Comparison of ENCODE assay signal across 24 cellular contexts in genomic region chr12:2753536-2753935, GRCh38.
"Had no signal": no experiment of that assay in that cellular context is flagged by ENCODE, and none has a peak within 500 bp of the region (broad histone marks: within the 10 kb centered on the region; RNA-seq: fewer than 3 reads in every experiment).

No MANE protein-coding gene starts in this region.

- H3K4me1 ChIP-seq: Peyer's patch, SJCRH30 had no signal

- H3K4me3 Mint-ChIP-seq: activated CD8-positive, alpha-beta T cell treated with anti-CD3 and anti-CD28 coated beads for 36 hours; activated naive CD8-positive, alpha-beta T cell treated with anti-CD3 and anti-CD28 coated beads, Interleukin-2, amount 50 U/mL, for 24 hours; activated T-cell treated with anti-CD3 and anti-CD28 coated beads, Interleukin-2, amount 50 U/mL, for 24 hours; activated T-helper 1 cell treated with anti-CD3 and anti-CD28 coated beads, Interleukin-12 subunit alpha, Interleukin-12 subunit beta, Interleukin-2, Interleukin-4 antibody, amounts not matched to agents 30 ng/mL and 10 ng/mL and 1 ng/mL, durations not matched to agents 14 hours and 24 hours and 36 hours; brain; central memory CD8-positive, alpha-beta T cell; T-helper 1 cell treated with Interleukin-12 subunit alpha and Interleukin-12 subunit beta and Interleukin-4 antibody, amounts not matched to agents 30 μg/mL and 1 μg/mL, for 36 hours had no signal

- H3K36me3 ChIP-seq: Peyer's patch, SJCRH30 had no signal

- H3K27ac ChIP-seq: Peyer's patch, RWPE1, SJCRH30 had no signal

- H3K4me1 Mint-ChIP-seq: activated naive CD8-positive, alpha-beta T cell treated with anti-CD3 and anti-CD28 coated beads, Interleukin-2, amount 50 U/mL, for 24 hours; brain had no signal

- H3K36me3 Mint-ChIP-seq: brain had no signal

- H3K4me3 ChIP-seq: Peyer's patch, SJCRH30 had no signal

- H3K27ac Mint-ChIP-seq: activated CD8-positive, alpha-beta T cell treated with anti-CD3 and anti-CD28 coated beads for 36 hours; activated naive CD4-positive, alpha-beta T cell treated with anti-CD3 and anti-CD28 coated beads, Interleukin-2, amount 50 U/mL, for 72 hours; activated naive CD8-positive, alpha-beta T cell treated with anti-CD3 and anti-CD28 coated beads, Interleukin-2, amount 50 U/mL, for 24 hours; activated T-cell treated with anti-CD3 and anti-CD28 coated beads, Interleukin-2, amount 50 U/mL, for 24 hours; activated T-helper 1 cell treated with anti-CD3 and anti-CD28 coated beads, Interleukin-12 subunit alpha, Interleukin-12 subunit beta, Interleukin-2, Interleukin-4 antibody, amounts not matched to agents 30 ng/mL and 10 ng/mL and 1 ng/mL, durations not matched to agents 14 hours and 24 hours and 36 hours; brain; T-helper 1 cell treated with Interleukin-12 subunit alpha and Interleukin-12 subunit beta and Interleukin-4 antibody, amounts not matched to agents 30 μg/mL and 1 μg/mL, for 36 hours had no signal

- H3K27me3 ChIP-seq: Peyer's patch, SJCRH30 had no signal

- DNase-seq: activated CD4-positive, CD25-positive, alpha-beta regulatory T cell; activated CD8-positive, alpha-beta T cell treated with anti-CD3 and anti-CD28 coated beads for 36 hours; activated effector memory CD4-positive, alpha-beta T cell treated with Interleukin-2 at 50 U/mL for 16 hours; activated naive CD4-positive, alpha-beta T cell treated with Interleukin-2 at 50 U/mL for 16 hours; activated naive CD8-positive, alpha-beta T cell treated with anti-CD3 and anti-CD28 coated beads, Interleukin-2, amount 50 U/mL, for 24 hours; activated T-cell treated with anti-CD3 and anti-CD28 coated beads, Interleukin-2, amount 50 U/mL, for 24 hours; amniotic stem cell; KBM-7; NCI-H1048; NCI-H1930; NCI-H345; NCI-H510A; NCI-H82; Peyer's patch; Right ventricle myocardium superior; SJCRH30; SW 1271 had no signal

- H3K9me3 ChIP-seq: Peyer's patch, SK-N-SH had no signal

- H3K9me3 Mint-ChIP-seq: activated CD8-positive, alpha-beta T cell treated with anti-CD3 and anti-CD28 coated beads for 36 hours; activated naive CD8-positive, alpha-beta T cell treated with anti-CD3 and anti-CD28 coated beads, Interleukin-2, amount 50 U/mL, for 24 hours; activated T-cell treated with anti-CD3 and anti-CD28 coated beads, Interleukin-2, amount 50 U/mL, for 24 hours; activated T-helper 1 cell treated with anti-CD3 and anti-CD28 coated beads, Interleukin-12 subunit alpha, Interleukin-12 subunit beta, Interleukin-2, Interleukin-4 antibody, amounts not matched to agents 30 ng/mL and 10 ng/mL and 1 ng/mL, durations not matched to agents 14 hours and 24 hours and 36 hours; central memory CD8-positive, alpha-beta T cell; T-helper 1 cell treated with Interleukin-12 subunit alpha and Interleukin-12 subunit beta and Interleukin-4 antibody, amounts not matched to agents 30 μg/mL and 1 μg/mL, for 36 hours had no signal
